10 cellular contexts compared by ENCODE assay signal in genomic region chr15:38868326-38869114, GRCh38.
DNase-seq lines count a peak whose midpoint lies in the region; ATAC-seq and TF ChIP-seq lines count a peak whose summit lies in the region.
"Had no signal": no experiment of that assay in that cellular context is flagged by ENCODE, and none has a peak within 500 bp of the region (broad histone marks: within the 10 kb centered on the region; RNA-seq: fewer than 3 reads in every experiment).

No MANE protein-coding gene starts in this region.

- no peak overlapping the region for H4K5ac ChIP-seq in H9 (ENCODE audit: insufficient read length, low read depth, low read length)

- no peak overlapping the region for H2BK120ac ChIP-seq in H9 (ENCODE audit: low read depth, low read length, poor library complexity, severe bottlenecking)

- no peak overlapping the region for H2BK15ac ChIP-seq in H9 (ENCODE audit: low read depth, low read length)

- no peak overlapping the region for H4K91ac ChIP-seq in H9 (ENCODE audit: insufficient read length, low read depth, low read length)

- no peaks in the 10 kb centered on the region for H4K20me1 ChIP-seq in H9 (ENCODE audit: control insufficient read depth, insufficient read depth, insufficient read length)

- H3K18ac ChIP-seq in H9 (ENCODE audit: insufficient read length, low read depth, low read length), result no peak overlapping the region

- H3K79me2 ChIP-seq in H9 (ENCODE audit: insufficient read depth, low read length), result no peaks in the 10 kb centered on the region; the same call in 1 of the 2 replicates

- peaks cover 7 to 10% of the 10 kb centered on the region in 2 experiments; a peak in 3 of 4 replicates for H3K4me1 Mint-ChIP-seq in H9
- H3K4me1 Mint-ChIP-seq in stimulated activated memory B cell treated with anti-CD40 and anti-IgM and Interleukin-4, amounts not matched to agents 10 μg/mL and 1 μg/mL and 100 μg/mL, for 72 hours, result no peaks in the 10 kb centered on the region

- no peak overlapping the region for H3K27ac Mint-ChIP-seq in H9
- no peak overlapping the region for H3K27ac Mint-ChIP-seq in stimulated activated memory B cell treated with anti-CD40 and anti-IgM and Interleukin-4, amounts not matched to agents 10 μg/mL and 1 μg/mL and 100 μg/mL, for 72 hours
- H3K27ac Mint-ChIP-seq: naive thymus-derived CD4-positive, alpha-beta T cell had no signal

- H2BK5ac ChIP-seq in H9 (ENCODE audit: insufficient read length, low read length), result no peak overlapping the region

- peak; percentile 94 for DNase-seq in EH (ENCODE audit: low read depth)
- DNase-seq in RPMI7951 (ENCODE audit: low read depth), result peak; percentile 99
- DNase-seq in fibroblast of the conjunctiva (ENCODE audit: low read depth), result peak; percentile 90
- no peak for DNase-seq in sciatic nerve (ENCODE audit: low spot score)
- DNase-seq in H9, result no peak
- DNase-seq in NOMO-1 (lab: John Stamatoyannopoulos, UW; ENCODE audit: unreplicated experiment in 2 of 2), result no peak
- DNase-seq in retina, result no peak
- DNase-seq: effector CD8-positive, alpha-beta T cell; naive thymus-derived CD4-positive, alpha-beta T cell had no signal

- peaks cover 2% of the 10 kb centered on the region; the same call in 1 of the 2 replicates for H3K27me3 ChIP-seq in H9 (ENCODE audit: insufficient read depth, low read length)

- H2BK20ac ChIP-seq in H9 (ENCODE audit: low read depth, low read length, poor library complexity, severe bottlenecking), result no peak overlapping the region

- H3K9me3 Mint-ChIP-seq in H9, result peaks cover 17 to 23% of the 10 kb centered on the region in 2 experiments; a peak in 4 of 5 replicates
- no peaks in the 10 kb centered on the region for H3K9me3 Mint-ChIP-seq in stimulated activated memory B cell treated with anti-CD40 and anti-IgM and Interleukin-4, amounts not matched to agents 10 μg/mL and 1 μg/mL and 100 μg/mL, for 72 hours

- H3K9ac ChIP-seq in H9 (ENCODE audit: extremely low read depth, insufficient read length, low read length), result no peak overlapping the region

- H3K4me1 ChIP-seq in H9 (ENCODE audit: insufficient read depth, low read length), result no peaks in the 10 kb centered on the region

- peaks cover 2% of the 10 kb centered on the region; the same call in 1 of the 2 replicates for H3K27me3 Mint-ChIP-seq in H9 (ENCODE audit: low read depth)
- peaks cover 23% of the 10 kb centered on the region for H3K27me3 Mint-ChIP-seq in stimulated activated memory B cell treated with anti-CD40 and anti-IgM and Interleukin-4, amounts not matched to agents 10 μg/mL and 1 μg/mL and 100 μg/mL, for 72 hours

- WGBS in H9 (ENCODE audit: extremely low coverage, insufficient read length, low lambda C conversion rate), result no CpG with 5 or more reads among the region's 8 CpGs

- no peaks in the 10 kb centered on the region for H3K9me3 ChIP-seq in H9 (ENCODE audit: control insufficient read depth, low read depth, low read length)

- H3K4me3 Mint-ChIP-seq in H9, result no peak overlapping the region
- no peak overlapping the region for H3K4me3 Mint-ChIP-seq in stimulated activated memory B cell treated with anti-CD40 and anti-IgM and Interleukin-4, amounts not matched to agents 10 μg/mL and 1 μg/mL and 100 μg/mL, for 72 hours
- H3K4me3 Mint-ChIP-seq: naive thymus-derived CD4-positive, alpha-beta T cell had no signal

- no peak overlapping the region for H4K8ac ChIP-seq in H9 (replicated peaks; ENCODE audit: insufficient read length, low read depth, low read length)

- no peak overlapping the region for H3T11ph ChIP-seq in H9 (ENCODE audit: low read length)

- no peak overlapping the region for H3K23ac ChIP-seq in H9 (ENCODE audit: insufficient read length, low read depth, low read length)

- intact Hi-C loops in sciatic nerve (cut with DNase I), result no loop called here

- H3K27ac ChIP-seq in H9 (ENCODE audit: insufficient read length, low read depth, low read length), result no peak overlapping the region

- no peak overlapping the region for H2AFZ ChIP-seq in H9 (ENCODE audit: low read length)

- ATAC-seq in sciatic nerve, result peak; percentile 85
- ATAC-seq in stimulated activated memory B cell treated with anti-CD40 and anti-IgM and Interleukin-4, amounts not matched to agents 10 μg/mL and 1 μg/mL and 100 μg/mL, for 72 hours, result no peak
- ATAC-seq: naive thymus-derived CD4-positive, alpha-beta T cell had no signal

- no peak overlapping the region for H3K4me2 ChIP-seq in H9 (ENCODE audit: insufficient read depth, insufficient read length, low read length)

- H3K79me1 ChIP-seq in H9 (ENCODE audit: insufficient read depth, low read depth, low read length, poor library complexity, severe bottlenecking), result no peaks in the 10 kb centered on the region

- no peak overlapping the region for H2BK12ac ChIP-seq in H9 (ENCODE audit: insufficient read length, low read depth, low read length)

- no peak overlapping the region for H3K14ac ChIP-seq in H9 (ENCODE audit: insufficient read depth, low read length)

- H3K56ac ChIP-seq in H9 (ENCODE audit: insufficient read length, low read depth, low read length), result no peak overlapping the region

- H3K4ac ChIP-seq in H9 (ENCODE audit: low read depth, low read length), result no peak overlapping the region

- peaks cover 0 to 23% (median 1%) of the 10 kb centered on the region in 3 experiments; a peak in 5 of 7 replicates for H3K36me3 Mint-ChIP-seq in H9 (ENCODE audit: insufficient read depth in 1 of 3, low read depth in 3 of 3)
- no peaks in the 10 kb centered on the region for H3K36me3 Mint-ChIP-seq in stimulated activated memory B cell treated with anti-CD40 and anti-IgM and Interleukin-4, amounts not matched to agents 10 μg/mL and 1 μg/mL and 100 μg/mL, for 72 hours
- H3K36me3 Mint-ChIP-seq: naive thymus-derived CD4-positive, alpha-beta T cell had no signal

- no peak overlapping the region for H2AK5ac ChIP-seq in H9 (ENCODE audit: insufficient read length, low read length)

- no peaks in the 10 kb centered on the region for H3K23me2 ChIP-seq in H9 (ENCODE audit: insufficient read length, low read depth, low read length, poor library complexity, severe bottlenecking)

- no peak for TF ChIP-seq CTCF in H9 (conservative IDR thresholded peaks at IDR 0.05)

Comparison
In these comparisons a context has a peak if more than half of its experiments do, and no peak if none do; other contexts are left out.
1. DNase-seq: peak in EH (single experiment), RPMI7951 (single experiment) and fibroblast of the conjunctiva (single experiment); none in sciatic nerve (single experiment), H9 (single experiment), NOMO-1 (0 of 2) and retina (single experiment).